In genomic region chr2:232367591-232368233, GRCh38 we compare ENCODE assay signal across 13 cellular contexts. TPM values are rescaled to one million over a fixed set of nuclear protein-coding genes. Genes with fewer than 3 reads are reported as not detected.
DNase-seq lines count a peak whose midpoint lies in the region; ATAC-seq and TF ChIP-seq lines count a peak whose summit lies in the region.
"Had no signal": no experiment of that assay in that cellular context is flagged by ENCODE, and none has a peak within 500 bp of the region (broad histone marks: within the 10 kb centered on the region; RNA-seq: fewer than 3 reads in every experiment).

No MANE protein-coding gene starts in this region.

- no peak overlapping the region for H3K23ac ChIP-seq in H9 (ENCODE audit: insufficient read length, low read depth, low read length)

- no peak overlapping the region for H4K91ac ChIP-seq in H9 (ENCODE audit: insufficient read length, low read depth, low read length)

- H2BK12ac ChIP-seq in H9 (ENCODE audit: insufficient read length, low read depth, low read length), result no peak overlapping the region

- DNase-seq in BJ (ENCODE audit: low read depth), result no peak
- DNase-seq in H9, result peak; percentile 87
- DNase-seq in WTC11 (ENCODE audit: low spot score), result peak; percentile 83
- DNase-seq in lower lobe of right lung, result no peak
- DNase-seq in stimulated activated CD8-positive, alpha-beta memory T cell treated with anti-CD3 and anti-CD28 coated beads, Interleukin-4, amount 100 ng/mL, for 48 hours, result no peak
- DNase-seq in superior temporal gyrus (ENCODE audit: extremely low spot score), result no peak
- no peak for DNase-seq in central memory CD4-positive, alpha-beta T cell
- no peak for DNase-seq in NCI-H2227 treated with DMSO at 0.1 percent for 48 hours (lab: John Stamatoyannopoulos, UW)
- DNase-seq: activated T-cell treated with anti-CD3 and anti-CD28 coated beads, Interleukin-2, amount 50 U/mL, for 72 hours had no signal

- no peak overlapping the region for H2BK5ac ChIP-seq in H9 (ENCODE audit: insufficient read length, low read length)

- no peak overlapping the region for H2BK15ac ChIP-seq in H9 (ENCODE audit: low read depth, low read length)

- no peak overlapping the region for H3K4me3 ChIP-seq in BJ (ENCODE audit: low read depth, low read length)
- no peak overlapping the region for H3K4me3 ChIP-seq in lower lobe of right lung
- H3K4me3 ChIP-seq: breast epithelium, MG63 had no signal

- H3K27ac Mint-ChIP-seq in H9, result peak overlapping the region in 1 of 3 experiments; percentile 40; a peak in 1 of 7 replicates
- H3K27ac Mint-ChIP-seq in WTC11, result no peak overlapping the region
- H3K27ac Mint-ChIP-seq: activated T-cell treated with anti-CD3 and anti-CD28 coated beads, Interleukin-2, amount 50 U/mL, for 72 hours had no signal

- POLR2A ChIA-PET in BJ (lab: Charles Lee) (no interaction called here), WTC11 (lab: Charles Lee) (interaction anchor here (0.6 to 1.8 kb wide), 2 partner anchors 62 to 68 kb away, joined by 3 to 6 read pairs; no protein-coding TSS in a partner anchor)

- no peaks in the 10 kb centered on the region for H4K20me1 ChIP-seq in H9 (ENCODE audit: control insufficient read depth, insufficient read depth, insufficient read length)

- H3T11ph ChIP-seq in H9 (ENCODE audit: low read length), result no peak overlapping the region

- no peaks in the 10 kb centered on the region for H3K79me2 ChIP-seq in H9 (ENCODE audit: insufficient read depth, low read length)

- CTCF ChIA-PET in BJ (lab: Yijun Ruan, JAX) (interaction anchor here (0.9 to 2.8 kb wide), 6 partner anchors 10 to 442 kb away, joined by 3 to 13 read pairs (median 4); partner anchors contain the start of gene ALPP), WTC11 (lab: Charles Lee) (interaction anchor here (0.5 to 6.4 kb wide), 37 partner anchors 9 to 467 kb away, joined by 3 to 78 read pairs (median 6); partner anchors contain the start of genes ALPP and CHRND)

- H2BK120ac ChIP-seq in H9 (ENCODE audit: low read depth, low read length, poor library complexity, severe bottlenecking), result no peak overlapping the region

- no peak overlapping the region for H3K14ac ChIP-seq in H9 (ENCODE audit: insufficient read depth, low read length)

- H3K4me1 Mint-ChIP-seq in H9 (peaks cover 12 to 35% of the 10 kb centered on the region in 2 experiments), WTC11 (peaks cover 9% of the 10 kb centered on the region)

- no peaks in the 10 kb centered on the region; the same call in 1 of the 2 replicates for H3K27me3 ChIP-seq in BJ (ENCODE audit: control insufficient read depth, insufficient read depth, low read length)
- no peaks in the 10 kb centered on the region for H3K27me3 ChIP-seq in H9 (ENCODE audit: insufficient read depth, low read length)
- H3K27me3 ChIP-seq in lower lobe of right lung (ENCODE audit: low read depth), result no peaks in the 10 kb centered on the region
- H3K27me3 ChIP-seq: breast epithelium, MG63 had no signal

- ATAC-seq in WTC11 (peak; percentile 58), lower lobe of right lung (peak; percentile 27 to 42)
- ATAC-seq: activated T-cell treated with anti-CD3 and anti-CD28 coated beads, Interleukin-2, amount 50 U/mL, for 72 hours had no signal

- no peaks in the 10 kb centered on the region for H3K79me1 ChIP-seq in H9 (ENCODE audit: insufficient read depth, low read depth, low read length, poor library complexity, severe bottlenecking)

- H3K9me3 Mint-ChIP-seq in H9 (no peaks in the 10 kb centered on the region), WTC11 (no peaks in the 10 kb centered on the region)
- H3K9me3 Mint-ChIP-seq: activated T-cell treated with anti-CD3 and anti-CD28 coated beads, Interleukin-2, amount 50 U/mL, for 72 hours had no signal

- intact Hi-C loops in lower lobe of right lung (cut with DNase I), result no loop called here

- H2AFZ ChIP-seq in H9 (ENCODE audit: low read length), result no peak overlapping the region

- H4K5ac ChIP-seq in H9 (ENCODE audit: insufficient read length, low read depth, low read length), result no peak overlapping the region

- H3K4me1 ChIP-seq in H9 (ENCODE audit: insufficient read depth, low read length), result no peaks in the 10 kb centered on the region
- peaks cover 11% of the 10 kb centered on the region for H3K4me1 ChIP-seq in lower lobe of right lung
- H3K4me1 ChIP-seq: breast epithelium had no signal

- peak; percentile 12; the same call in 1 of the 2 replicates for TF ChIP-seq CTCF in BJ (IDR thresholded peaks at IDR 0.05; ENCODE audit: insufficient read depth, low read depth, low read length)
- TF ChIP-seq CTCF in H9 (conservative IDR thresholded peaks at IDR 0.05), result peak; percentile 73
- TF ChIP-seq CTCF in WTC11 (IDR thresholded peaks at IDR 0.05), result peak; percentile 47
- peak; percentile 19 for TF ChIP-seq CTCF in lower lobe of right lung (IDR thresholded peaks at IDR 0.05)

- H3K9ac ChIP-seq in H9 (ENCODE audit: extremely low read depth, insufficient read length, low read length), result no peak overlapping the region

- H3K56ac ChIP-seq in H9 (ENCODE audit: insufficient read length, low read depth, low read length), result no peak overlapping the region

- H3K9me3 ChIP-seq in H9 (ENCODE audit: control insufficient read depth, low read depth, low read length) (no peaks in the 10 kb centered on the region), lower lobe of right lung (no peaks in the 10 kb centered on the region)
- H3K9me3 ChIP-seq: breast epithelium, MG63 had no signal

- H3K27ac ChIP-seq in H9 (ENCODE audit: insufficient read length, low read depth, low read length), result no peak overlapping the region
- no peak overlapping the region for H3K27ac ChIP-seq in lower lobe of right lung
- H3K27ac ChIP-seq: breast epithelium had no signal

- H3K4me3 Mint-ChIP-seq in H9 (no peak overlapping the region), WTC11 (no peak overlapping the region)
- H3K4me3 Mint-ChIP-seq: activated T-cell treated with anti-CD3 and anti-CD28 coated beads, Interleukin-2, amount 50 U/mL, for 72 hours had no signal

- H3K4me2 ChIP-seq in H9 (ENCODE audit: insufficient read depth, insufficient read length, low read length), result no peak overlapping the region

- no peak overlapping the region for H3K4ac ChIP-seq in H9 (ENCODE audit: low read depth, low read length)

- H3K18ac ChIP-seq in H9 (ENCODE audit: insufficient read length, low read depth, low read length), result no peak overlapping the region

- H3K27me3 Mint-ChIP-seq in H9 (ENCODE audit: low read depth), result peaks cover 4% of the 10 kb centered on the region; the same call in 1 of the 2 replicates
- H3K27me3 Mint-ChIP-seq in WTC11 (ENCODE audit: low read depth), result no peaks in the 10 kb centered on the region; the same call in 1 of the 2 replicates

- H2AK5ac ChIP-seq in H9 (ENCODE audit: insufficient read length, low read length), result no peak overlapping the region

- no peak overlapping the region for H2BK20ac ChIP-seq in H9 (ENCODE audit: low read depth, low read length, poor library complexity, severe bottlenecking)

- H3K36me3 ChIP-seq in BJ (ENCODE audit: control insufficient read depth, insufficient read depth, low read length), result no peaks in the 10 kb centered on the region
- no peaks in the 10 kb centered on the region for H3K36me3 ChIP-seq in lower lobe of right lung
- H3K36me3 ChIP-seq: breast epithelium, MG63 had no signal

- H3K23me2 ChIP-seq in H9 (ENCODE audit: insufficient read length, low read depth, low read length, poor library complexity, severe bottlenecking), result no peaks in the 10 kb centered on the region

- no peak overlapping the region for H4K8ac ChIP-seq in H9 (replicated peaks; ENCODE audit: insufficient read length, low read depth, low read length)

- no CpG with 5 or more reads among the region's 13 CpGs for WGBS in H9 (ENCODE audit: extremely low coverage, insufficient read length, low lambda C conversion rate)

- H3K36me3 Mint-ChIP-seq in H9 (ENCODE audit: insufficient read depth in 1 of 3, low read depth in 3 of 3), result no peaks in the 10 kb centered on the region; a peak in 2 of 7 replicates
- no peaks in the 10 kb centered on the region for H3K36me3 Mint-ChIP-seq in WTC11

TF ChIP-seq in WTC11, 78 proteins besides CTCF, POLR2A, EP300 and RAD21 (continues in another document):
- 0 out of 2 replicates have a peak, but pooled peaks have one; percentile 13 for TF ChIP-seq PRDM15 (CRISPR knock-in tag; IDR thresholded peaks at IDR 0.05)

RNA-seq across cellular contexts. Expression of gene ALPP, which starts 10.8 kb away (rescaled TPM):
- polyA plus RNA-seq in BJ (2011; rRNA removed), result not detected in 2 replicates
- not detected in 2 replicates for polyA minus RNA-seq in BJ (2011; rRNA and poly(A)+ RNA removed)
- total RNA-seq in H9 (2021) (0.15 and 0.20 TPM in 2 replicates), WTC11 (2021) (0.14 to 0.20 TPM (median 0.14 TPM) in 3 replicates), lower lobe of right lung (6.0 TPM)
- total RNA-seq: activated T-cell treated with anti-CD3 and anti-CD28 coated beads, Interleukin-2, amount 50 U/mL, for 72 hours; breast epithelium; lung microvascular endothelial cell; pulmonary artery endothelial cell had no signal

RNA-seq across cellular contexts. Expression of gene ALPG, which starts 38.9 kb away (rescaled TPM):
- not detected in 2 replicates for polyA plus RNA-seq in BJ (2011; rRNA removed)
- polyA minus RNA-seq in BJ (2011; rRNA and poly(A)+ RNA removed), result not detected in 2 replicates
- total RNA-seq in H9 (2021), result 1.3 and 1.4 TPM in 2 replicates
- total RNA-seq in WTC11 (2021), result 0.94 to 1.3 TPM (median 1.2 TPM) in 3 replicates
- 0.53 TPM for total RNA-seq in lower lobe of right lung
- total RNA-seq: activated T-cell treated with anti-CD3 and anti-CD28 coated beads, Interleukin-2, amount 50 U/mL, for 72 hours; breast epithelium; lung microvascular endothelial cell; pulmonary artery endothelial cell had no signal

Comparison
In these comparisons a context has a peak if more than half of its experiments do, and no peak if none do; other contexts are left out.
1. DNase-seq: peak in H9 (single experiment) and WTC11 (single experiment); none in BJ (single experiment), lower lobe of right lung (single experiment), stimulated activated CD8-positive, alpha-beta memory T cell treated with anti-CD3 and anti-CD28 coated beads, Interleukin-4, amount 100 ng/mL, for 48 hours (single experiment), superior temporal gyrus (single experiment), central memory CD4-positive, alpha-beta T cell (single experiment) and NCI-H2227 treated with DMSO at 0.1 percent for 48 hours (single experiment).
2. CTCF ChIP-seq: peak in every context shown above with its lines; median percentile 73 in H9; 47 in WTC11; 19 in lower lobe of right lung; 12 in BJ.